Comparison of ENCODE assay signal across 22 cellular contexts in the genomic region with DNA sequence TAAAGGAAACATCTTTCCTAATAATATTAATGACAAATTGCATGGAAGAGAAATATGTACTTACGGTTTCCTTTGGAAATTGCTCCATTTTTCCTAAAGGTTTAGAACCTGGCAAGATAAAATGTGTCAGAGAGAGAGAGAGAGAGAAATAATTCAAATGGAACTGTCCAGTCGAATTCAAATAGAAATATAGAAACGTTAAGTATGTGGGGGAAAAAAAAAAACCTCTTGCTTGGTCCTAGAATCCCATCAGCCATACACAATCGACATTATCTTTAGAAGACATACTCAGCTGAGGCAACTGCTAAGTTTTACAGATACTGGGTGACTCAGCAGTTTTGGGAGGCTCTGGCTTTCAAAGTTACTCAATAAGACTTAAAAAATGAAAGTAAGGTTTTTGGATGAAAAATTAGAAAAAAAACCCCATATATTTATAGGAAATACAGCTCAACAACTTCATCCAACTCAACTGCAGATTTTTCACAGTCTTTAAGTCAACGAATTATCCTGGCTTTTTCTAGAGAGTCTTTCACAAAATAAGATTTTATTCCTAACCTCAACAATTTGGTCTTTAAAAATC. TPM values are rescaled to one million over a fixed set of nuclear protein-coding genes. Genes with fewer than 3 reads are reported as not detected.
DNase-seq lines count a peak whose midpoint lies in the region; TF ChIP-seq lines count a peak whose summit lies in the region.
"Had no signal": no experiment of that assay in that cellular context is flagged by ENCODE, and none has a peak within 500 bp of the region (broad histone marks: within the 10 kb centered on the region; RNA-seq: fewer than 3 reads in every experiment).

A gene (minus strand): TSS at position 286 of the 580 bp plus-strand sequence. CDS start 198 bp downstream, at position 88.

- H3K4me2 ChIP-seq in smooth muscle cell = no peak within 1 kb of the TSS

- no peak within 1 kb of the TSS for H3K9ac ChIP-seq in smooth muscle cell (ENCODE audit: low read depth)

- H3F3A ChIP-seq in smooth muscle cell (ENCODE audit: low read depth) = no peaks in the 10 kb centered on the region

- no TSS peak for BruUV-seq in MCF 10A (replicated peaks; lab: Mats Ljungman, UMichigan)

- no peak within 1 kb of the TSS for H3K4me3 ChIP-seq in breast epithelium
- no peak within 1 kb of the TSS for H3K4me3 ChIP-seq in cardiac fibroblast (replicated peaks in 1 of 2; ENCODE audit: low read depth in 2 of 2, low read length in 2 of 2)
- no peak within 1 kb of the TSS for H3K4me3 ChIP-seq in smooth muscle cell
- H3K4me3 ChIP-seq: esophagus squamous epithelium, sigmoid colon had no signal

- H3K4me1 ChIP-seq in breast epithelium (no peaks in the 10 kb centered on the region), smooth muscle cell (ENCODE audit: low read depth) (no peaks in the 10 kb centered on the region)
- H3K4me1 ChIP-seq: esophagus squamous epithelium, sigmoid colon had no signal

- TF ChIP-seq CTCF in MCF 10A (IDR thresholded peaks at IDR 0.05; ENCODE audit: unreplicated experiment) (no peak), breast epithelium (IDR thresholded peaks at IDR 0.05) (no peak), cardiac fibroblast (IDR thresholded peaks at IDR 0.05; ENCODE audit: low read depth, low read length) (no peak), smooth muscle cell (IDR thresholded peaks at IDR 0.05; ENCODE audit: borderline replicate concordance, insufficient read depth, poor library complexity, severe bottlenecking) (no peak)

- H3K9me3 ChIP-seq in breast epithelium = no peaks in the 10 kb centered on the region
- no peaks in the 10 kb centered on the region for H3K9me3 ChIP-seq in smooth muscle cell (replicated peaks; ENCODE audit: low read depth)
- H3K9me3 ChIP-seq: esophagus squamous epithelium, sigmoid colon had no signal

- peaks cover 97% of the 10 kb centered on the region for H3K27me3 Mint-ChIP-seq in MCF 10A (ENCODE audit: insufficient read depth, unreplicated experiment)

- H3K4me1 Mint-ChIP-seq in MCF 10A (ENCODE audit: insufficient read depth, unreplicated experiment) = no peaks in the 10 kb centered on the region
- H3K4me1 Mint-ChIP-seq: mesothelial cell of epicardium had no signal

- H3K27ac Mint-ChIP-seq in MCF 10A (ENCODE audit: low read depth, unreplicated experiment) = no peak within 1 kb of the TSS
- H3K27ac Mint-ChIP-seq: activated naive CD4-positive, alpha-beta T cell treated with anti-CD3 and anti-CD28 coated beads, Interleukin-2, amount 50 U/mL, for 72 hours; activated T-helper 1 cell treated with anti-CD3 and anti-CD28 coated beads, Interleukin-12 subunit alpha, Interleukin-12 subunit beta, Interleukin-2, Interleukin-4 antibody, amounts not matched to agents 30 ng/mL and 10 ng/mL and 1 ng/mL, durations not matched to agents 14 hours and 24 hours and 36 hours; mesothelial cell of epicardium; natural killer cell treated with Interleukin-12 subunit alpha and Interleukin-12 subunit beta and Interleukin-15 and Interleukin-18, amount 100 ng/mL, for 72 hours had no signal

- H3K36me3 ChIP-seq in breast epithelium (no peaks in the 10 kb centered on the region), smooth muscle cell (ENCODE audit: low read depth) (no peaks in the 10 kb centered on the region)
- H3K36me3 ChIP-seq: esophagus squamous epithelium, sigmoid colon had no signal

- intact Hi-C loops in MCF 10A (cut with micrococcal nuclease) (no loop called here), breast epithelium (cut with DNase I; ENCODE audit: low total_unique reads) (no loop called here)

- no peak for TF ChIP-seq POLR2A in breast epithelium (IDR thresholded peaks at IDR 0.05)

- H2AFZ ChIP-seq in smooth muscle cell (ENCODE audit: low read depth) = peak within 1 kb of the TSS; percentile 34

- H3K27me3 ChIP-seq in breast epithelium (no peaks in the 10 kb centered on the region), smooth muscle cell (ENCODE audit: low read depth) (no peaks in the 10 kb centered on the region)
- H3K27me3 ChIP-seq: esophagus squamous epithelium, sigmoid colon had no signal

- CTCF ChIA-PET in MCF 10A (lab: Yijun Ruan, JAX) = interaction anchor here (0.7 to 1.4 kb wide), 3 partner anchors 11 to 777 kb away, joined by 3 to 6 read pairs (median 3); no protein-coding TSS in a partner anchor

- POLR2A ChIA-PET in MCF 10A (lab: Yijun Ruan, JAX) = no interaction called here

- no peaks in the 10 kb centered on the region for H3K79me2 ChIP-seq in smooth muscle cell (ENCODE audit: low read depth)

- peak; percentile 16 for DNase-seq in MCF 10A (ENCODE audit: unreplicated experiment)
- DNase-seq in breast epithelium (ENCODE audit: low spot score in 2 of 2) = no peak
- peak; percentile 39 to 84 for DNase-seq in NOMO-1 (lab: John Stamatoyannopoulos, UW; ENCODE audit: unreplicated experiment in 2 of 2)
- DNase-seq in cardiac fibroblast (ENCODE audit: low read depth in 2 of 2) = peak; percentile 33 to 52
- no peak for DNase-seq in smooth muscle cell (lab: John Stamatoyannopoulos, UW; ENCODE audit: unreplicated experiment)
- no peak for DNase-seq in NCI-H446 treated with DMSO at 0.1 percent for 48 hours (lab: John Stamatoyannopoulos, UW)
- no peak for DNase-seq in germinal center (ENCODE audit: low spot score)
- DNase-seq in RKO (ENCODE audit: low spot score) = no peak
- DNase-seq: DMS 273 treated with DMSO at 0.1 percent for 48 hours; effector memory CD4-positive, alpha-beta T cell; esophagus squamous epithelium; NCI-H1092; NCI-H2081; NCI-H524; SHP77 treated with DMSO at 0.1 percent for 48 hours; sigmoid colon had no signal

- no peak within 1 kb of the TSS for H3K4me3 Mint-ChIP-seq in MCF 10A (ENCODE audit: unreplicated experiment)
- H3K4me3 Mint-ChIP-seq: activated T-helper 1 cell treated with anti-CD3 and anti-CD28 coated beads, Interleukin-12 subunit alpha, Interleukin-12 subunit beta, Interleukin-2, Interleukin-4 antibody, amounts not matched to agents 30 ng/mL and 10 ng/mL and 1 ng/mL, durations not matched to agents 14 hours and 24 hours and 36 hours; mesothelial cell of epicardium; natural killer cell treated with Interleukin-12 subunit alpha and Interleukin-12 subunit beta and Interleukin-15 and Interleukin-18, amount 100 ng/mL, for 72 hours had no signal

- H4K20me1 ChIP-seq in smooth muscle cell (ENCODE audit: low read depth) = no peaks in the 10 kb centered on the region

- H3K36me3 Mint-ChIP-seq in MCF 10A (ENCODE audit: insufficient read depth, unreplicated experiment) = no peaks in the 10 kb centered on the region
- H3K36me3 Mint-ChIP-seq: activated naive CD4-positive, alpha-beta T cell treated with anti-CD3 and anti-CD28 coated beads, Interleukin-2, amount 50 U/mL, for 72 hours; mesothelial cell of epicardium; natural killer cell treated with Interleukin-12 subunit alpha and Interleukin-12 subunit beta and Interleukin-15 and Interleukin-18, amount 100 ng/mL, for 72 hours had no signal

- H3K27ac ChIP-seq in breast epithelium (no peak within 1 kb of the TSS), smooth muscle cell (ENCODE audit: low read depth) (no peak within 1 kb of the TSS)
- H3K27ac ChIP-seq: C4-2B, esophagus squamous epithelium, sigmoid colon had no signal

- H3K9me3 Mint-ChIP-seq in MCF 10A (ENCODE audit: unreplicated experiment) = no peaks in the 10 kb centered on the region
- H3K9me3 Mint-ChIP-seq: activated naive CD4-positive, alpha-beta T cell treated with anti-CD3 and anti-CD28 coated beads, Interleukin-2, amount 50 U/mL, for 72 hours; activated T-helper 1 cell treated with anti-CD3 and anti-CD28 coated beads, Interleukin-12 subunit alpha, Interleukin-12 subunit beta, Interleukin-2, Interleukin-4 antibody, amounts not matched to agents 30 ng/mL and 10 ng/mL and 1 ng/mL, durations not matched to agents 14 hours and 24 hours and 36 hours; mesothelial cell of epicardium; natural killer cell treated with Interleukin-12 subunit alpha and Interleukin-12 subunit beta and Interleukin-15 and Interleukin-18, amount 100 ng/mL, for 72 hours had no signal

- 72% methylated on average over 5 of the region's 5 CpGs for WGBS in smooth muscle cell (ENCODE audit: low lambda C conversion rate)

RNA-seq across cellular contexts. Expression of the gene that starts here (rescaled TPM):
- not detected in 2 replicates for total RNA-seq in MCF 10A (2022)
- total RNA-seq in breast epithelium = under 1 TPM; under 0.01 to 0.33 (median 0.15) TPM
- not detected in 2 replicates for total RNA-seq in smooth muscle cell
- 0.55 TPM in 1 of 2 replicates, not detected in the other for polyA plus RNA-seq in smooth muscle cell
- total RNA-seq: activated T-helper 1 cell treated with anti-CD3 and anti-CD28 coated beads, Interleukin-12 subunit alpha, Interleukin-12 subunit beta, Interleukin-2, Interleukin-4 antibody, amounts not matched to agents 30 ng/mL and 10 ng/mL and 1 ng/mL, durations not matched to agents 14 hours and 24 hours and 36 hours; T-helper 2 cell treated with Interferon-gamma antibody and Interleukin-4, amounts not matched to agents 100 ng/mL and 5 ng/mL, for 36 hours had no signal

Comparison
In these comparisons a context has a peak if more than half of its experiments do, and no peak if none do; other contexts are left out.
1. Peak in DNase-seq in MCF 10A; RNA of the gene not detected or under 1 TPM.
2. DNase-seq: peak in NOMO-1 (2 of 2) and cardiac fibroblast (2 of 2); none in breast epithelium (0 of 2), smooth muscle cell (single experiment), NCI-H446 treated with DMSO at 0.1 percent for 48 hours (single experiment), germinal center (single experiment) and RKO (single experiment).